ENCODE assay signal across 19 cellular contexts in genomic region chr10:37707829-37708578, GRCh38.
A peak's percentile ranks its signal among the peaks of the same experiment; 100 is the strongest.
DNase-seq lines count a peak whose midpoint lies in the region; ATAC-seq and TF ChIP-seq lines count a peak whose summit lies in the region.
"Had no signal": no experiment of that assay in that cellular context is flagged by ENCODE, and none has a peak within 500 bp of the region (broad histone marks: within the 10 kb centered on the region; RNA-seq: fewer than 3 reads in every experiment).

No MANE protein-coding gene starts in this region.

- H3K4me3 Mint-ChIP-seq in CD8-positive, alpha-beta memory T cell, result no peak overlapping the region
- H3K4me3 Mint-ChIP-seq: CD4-positive, alpha-beta T cell; HFFc6; T-helper 2 cell treated with Interferon-gamma antibody and Interleukin-4, amounts not matched to agents 5 μg/mL and 100 μg/mL, for 36 hours had no signal

- H3K4me3 ChIP-seq in DND-41 (ENCODE audit: low read depth in 1 of 2, low read length in 2 of 2) (no peak overlapping the region), NB4 (ENCODE audit: low read depth, low read length) (no peak overlapping the region), WERI-Rb-1 (ENCODE audit: low read depth, low read length) (no peak overlapping the region), coronary artery (no peak overlapping the region)
- H3K4me3 ChIP-seq in CD8-positive, alpha-beta memory T cell (ENCODE audit: low read length), result no peak overlapping the region
- H3K4me3 ChIP-seq: MG63 had no signal

- TF ChIP-seq POLR2A in NB4 (IDR thresholded peaks at IDR 0.05; ENCODE audit: extremely low read depth, insufficient read length), result no peak

- H4K20me1 ChIP-seq in DND-41 (ENCODE audit: insufficient read depth, low read length), result no peaks in the 10 kb centered on the region

- CTCF ChIA-PET in CD8-positive, alpha-beta memory T cell (lab: Charles Lee), result no interaction called here

- POLR2A ChIA-PET in CD8-positive, alpha-beta memory T cell (lab: Charles Lee), result no interaction called here

- H3K9me3 ChIP-seq in DND-41 (ENCODE audit: insufficient read depth, low read length, severe bottlenecking) (no peaks in the 10 kb centered on the region), WERI-Rb-1 (ENCODE audit: severe bottlenecking) (no peaks in the 10 kb centered on the region)
- no peaks in the 10 kb centered on the region for H3K9me3 ChIP-seq in CD8-positive, alpha-beta memory T cell (ENCODE audit: low read length)
- H3K9me3 ChIP-seq: MG63 had no signal

- H3K9me3 Mint-ChIP-seq in CD8-positive, alpha-beta memory T cell, result peaks cover 0 to 11% (median 4%) of the 10 kb centered on the region in 5 donors
- H3K9me3 Mint-ChIP-seq: CD4-positive, alpha-beta T cell had no signal

- ATAC-seq in DND-41 (ENCODE audit: insufficient read depth, low read depth) (peak; percentile 58), GM18873 (IDR thresholded peaks at IDR 0.05; ENCODE audit: low FRiP score, unreplicated experiment) (no peak)
- ATAC-seq: Panc1 had no signal

- H3K4me2 ChIP-seq in DND-41 (ENCODE audit: insufficient read depth, low read length), result no peak overlapping the region

- no peaks in the 10 kb centered on the region for H3K4me1 Mint-ChIP-seq in CD8-positive, alpha-beta memory T cell

- no peak overlapping the region for H3K27ac Mint-ChIP-seq in CD8-positive, alpha-beta memory T cell
- H3K27ac Mint-ChIP-seq: CD4-positive, alpha-beta T cell; HFFc6; T-helper 2 cell treated with Interferon-gamma antibody and Interleukin-4, amounts not matched to agents 5 μg/mL and 100 μg/mL, for 36 hours had no signal

- in situ Hi-C loops in G401 (cut with HindIII; ENCODE audit: low sequenced_read_pairs), result no loop called here

- peaks cover 0 to 4% of the 10 kb centered on the region in 2 donors for H3K27me3 Mint-ChIP-seq in CD8-positive, alpha-beta memory T cell
- H3K27me3 Mint-ChIP-seq: CD4-positive, alpha-beta T cell had no signal

- H3K79me2 ChIP-seq in DND-41 (ENCODE audit: insufficient read depth, low read length), result no peaks in the 10 kb centered on the region

- peak; percentile 26 for TF ChIP-seq CTCF in DND-41 (IDR thresholded peaks at IDR 0.05; ENCODE audit: borderline replicate concordance, extremely low read depth, low read length, poor library complexity, severe bottlenecking)
- TF ChIP-seq CTCF in NB4 (IDR thresholded peaks at IDR 0.05; ENCODE audit: low read depth, low read length), result no peak
- TF ChIP-seq CTCF in WERI-Rb-1 (IDR thresholded peaks at IDR 0.05; ENCODE audit: low read depth, low read length), result peak; percentile 46
- no peak for TF ChIP-seq CTCF in coronary artery (IDR thresholded peaks at IDR 0.05)

- DNase-seq in DND-41 (no peak), NB4 (ENCODE audit: low read depth) (peak; percentile 57), WERI-Rb-1 (no peak), pons (ENCODE audit: low spot score) (peak; percentile 17), coronary artery (ENCODE audit: low spot score) (no peak), G401 (ENCODE audit: low spot score) (no peak)
- DNase-seq in CD8-positive, alpha-beta memory T cell, result no peak
- DNase-seq: CD4-positive, alpha-beta T cell; EL; HFFc6; IMR-90; MG63; NCI-H1092 treated with DMSO at 0.1 percent for 48 hours; NCI-H146; NCI-H2081; SW 1271 had no signal

- H3K27me3 ChIP-seq in DND-41 (ENCODE audit: insufficient read depth, low read length, poor library complexity) (no peaks in the 10 kb centered on the region), WERI-Rb-1 (ENCODE audit: insufficient read depth, low read depth, severe bottlenecking) (no peaks in the 10 kb centered on the region)
- no peaks in the 10 kb centered on the region for H3K27me3 ChIP-seq in CD8-positive, alpha-beta memory T cell (ENCODE audit: insufficient read depth, low read length, poor library complexity, severe bottlenecking)
- H3K27me3 ChIP-seq: MG63 had no signal

- H3K9ac ChIP-seq in DND-41 (ENCODE audit: low read depth, low read length), result no peak overlapping the region

- no peaks in the 10 kb centered on the region for H3K36me3 Mint-ChIP-seq in CD8-positive, alpha-beta memory T cell

- H3K27ac ChIP-seq in DND-41 (ENCODE audit: low read length) (no peak overlapping the region), WERI-Rb-1 (no peak overlapping the region), coronary artery (no peak overlapping the region)
- H3K27ac ChIP-seq in CD8-positive, alpha-beta memory T cell (ENCODE audit: low read depth, low read length), result no peak overlapping the region

- no peak overlapping the region for H2AFZ ChIP-seq in DND-41 (ENCODE audit: low read depth, low read length)

- no peaks in the 10 kb centered on the region for H3K36me3 ChIP-seq in DND-41 (ENCODE audit: insufficient read depth, low read length)
- no peaks in the 10 kb centered on the region for H3K36me3 ChIP-seq in WERI-Rb-1
- H3K36me3 ChIP-seq in CD8-positive, alpha-beta memory T cell (ENCODE audit: insufficient read depth, low read length), result no peaks in the 10 kb centered on the region
- H3K36me3 ChIP-seq: MG63 had no signal

- no peaks in the 10 kb centered on the region for H3K4me1 ChIP-seq in DND-41 (ENCODE audit: insufficient read depth, low read length)
- no peaks in the 10 kb centered on the region for H3K4me1 ChIP-seq in CD8-positive, alpha-beta memory T cell (ENCODE audit: insufficient read depth, low read length)

Comparison
In these comparisons a context has a peak if more than half of its experiments do, and no peak if none do; other contexts are left out.
1. DNase-seq: peak in NB4 (single experiment) and pons (single experiment); none in DND-41 (single experiment), WERI-Rb-1 (single experiment), coronary artery (single experiment), CD8-positive, alpha-beta memory T cell (0 of 5) and G401 (single experiment).
2. CTCF ChIP-seq: peak in DND-41 (single experiment) and WERI-Rb-1 (single experiment); none in NB4 (single experiment) and coronary artery (single experiment).